7 cellular contexts compared by ENCODE assay signal in the genomic region with DNA sequence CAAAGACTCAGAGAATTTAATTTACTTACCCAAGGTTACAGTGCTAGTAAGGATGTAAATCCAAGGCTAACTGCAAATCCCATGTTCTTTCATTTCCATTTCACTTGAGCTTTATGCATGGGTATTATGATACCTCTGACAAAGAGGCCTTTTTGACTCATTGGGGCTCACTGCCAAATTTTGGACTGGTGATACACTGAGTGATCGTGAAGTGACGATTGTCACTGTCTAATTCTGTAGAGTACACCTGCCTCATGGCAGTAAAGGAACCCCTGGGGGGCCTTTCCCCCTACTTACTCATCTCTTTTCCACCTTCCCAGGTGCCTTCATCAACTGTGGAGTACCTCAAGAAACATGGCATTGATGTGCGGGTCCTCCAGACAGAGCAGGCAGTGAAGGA.
"Had no signal": no experiment of that assay in that cellular context is flagged by ENCODE, and none has a peak within 500 bp of the region (broad histone marks: within the 10 kb centered on the region; RNA-seq: fewer than 3 reads in every experiment).

No MANE protein-coding gene starts in this region.

- H3K4me3 ChIP-seq: GM23338 had no signal

- H2AFZ ChIP-seq: GM23338 had no signal

- DNase-seq: H9, HCEC 1CT had no signal

- H3K9me3 Mint-ChIP-seq: GM23338, H9, IgD-negative memory B cell had no signal

- H3K27ac Mint-ChIP-seq: GM23338, H9, IgD-negative memory B cell had no signal

- H3K4me3 Mint-ChIP-seq: GM23338, H9, IgD-negative memory B cell had no signal

- FAIRE-seq: H1, H54, HepG2 had no signal

- H3K27me3 Mint-ChIP-seq: IgD-negative memory B cell had no signal

- H3K4me2 ChIP-seq: GM23338 had no signal

- ATAC-seq: GM23338, HepG2 had no signal
